Comparison of ENCODE assay signal across 2 cellular contexts in the genomic region with DNA sequence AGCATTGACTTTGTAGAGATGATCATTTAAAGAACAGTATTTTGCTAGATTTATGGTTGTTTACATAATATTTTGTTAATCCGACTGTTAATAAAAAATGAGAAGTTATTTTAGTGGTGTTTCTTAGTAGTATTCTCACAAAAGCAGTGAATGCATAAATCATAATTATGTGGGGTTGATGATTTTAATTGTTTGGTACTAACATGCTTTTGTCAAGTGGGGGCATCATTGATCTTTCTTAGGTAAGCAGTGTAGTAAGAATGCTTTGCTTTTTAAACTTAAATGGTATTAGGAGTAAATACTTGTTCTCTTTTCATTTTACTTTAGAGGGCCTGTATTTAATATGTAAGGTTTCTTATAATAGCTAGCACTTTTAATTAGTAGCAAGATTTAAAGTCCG.
TF ChIP-seq lines count a peak whose summit lies in the region.

No MANE protein-coding gene starts in this region.

TF ChIP-seq in SK-N-SH, 30 proteins besides CTCF, POLR2A, EP300 and RAD21 (continued from another document):
- TF ChIP-seq MEF2A (IDR thresholded peaks at IDR 0.05; ENCODE audit: borderline replicate concordance, low read depth): no peak
- TF ChIP-seq FOXJ3 (CRISPR knock-in tag; IDR thresholded peaks at IDR 0.05): no peak

TF ChIP-seq in SK-N-SH treated with all-trans-retinoic acid at 6 μM for 48 hours, 23 proteins besides CTCF, POLR2A, EP300 and RAD21 (continued from another document):
- TF ChIP-seq, protein P1, sequence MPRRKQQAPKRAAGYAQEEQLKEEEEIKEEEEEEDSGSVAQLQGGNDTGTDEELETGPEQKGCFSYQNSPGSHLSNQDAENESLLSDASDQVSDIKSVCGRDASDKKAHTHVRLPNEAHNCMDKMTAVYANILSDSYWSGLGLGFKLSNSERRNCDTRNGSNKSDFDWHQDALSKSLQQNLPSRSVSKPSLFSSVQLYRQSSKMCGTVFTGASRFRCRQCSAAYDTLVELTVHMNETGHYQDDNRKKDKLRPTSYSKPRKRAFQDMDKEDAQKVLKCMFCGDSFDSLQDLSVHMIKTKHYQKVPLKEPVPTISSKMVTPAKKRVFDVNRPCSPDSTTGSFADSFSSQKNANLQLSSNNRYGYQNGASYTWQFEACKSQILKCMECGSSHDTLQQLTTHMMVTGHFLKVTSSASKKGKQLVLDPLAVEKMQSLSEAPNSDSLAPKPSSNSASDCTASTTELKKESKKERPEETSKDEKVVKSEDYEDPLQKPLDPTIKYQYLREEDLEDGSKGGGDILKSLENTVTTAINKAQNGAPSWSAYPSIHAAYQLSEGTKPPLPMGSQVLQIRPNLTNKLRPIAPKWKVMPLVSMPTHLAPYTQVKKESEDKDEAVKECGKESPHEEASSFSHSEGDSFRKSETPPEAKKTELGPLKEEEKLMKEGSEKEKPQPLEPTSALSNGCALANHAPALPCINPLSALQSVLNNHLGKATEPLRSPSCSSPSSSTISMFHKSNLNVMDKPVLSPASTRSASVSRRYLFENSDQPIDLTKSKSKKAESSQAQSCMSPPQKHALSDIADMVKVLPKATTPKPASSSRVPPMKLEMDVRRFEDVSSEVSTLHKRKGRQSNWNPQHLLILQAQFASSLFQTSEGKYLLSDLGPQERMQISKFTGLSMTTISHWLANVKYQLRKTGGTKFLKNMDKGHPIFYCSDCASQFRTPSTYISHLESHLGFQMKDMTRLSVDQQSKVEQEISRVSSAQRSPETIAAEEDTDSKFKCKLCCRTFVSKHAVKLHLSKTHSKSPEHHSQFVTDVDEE (CRISPR knock-in tag; IDR thresholded peaks at IDR 0.05): no peak
- TF ChIP-seq PPARA (CRISPR knock-in tag; IDR thresholded peaks at IDR 0.05; ENCODE audit: borderline replicate concordance) (no peak), ISL1 (CRISPR knock-in tag; IDR thresholded peaks at IDR 0.05) (no peak), CSDC2 (CRISPR knock-in tag; IDR thresholded peaks at IDR 0.05) (no peak), ZNF8 (CRISPR knock-in tag; IDR thresholded peaks at IDR 0.05) (no peak), TOX (CRISPR knock-in tag; IDR thresholded peaks at IDR 0.05; ENCODE audit: borderline replicate concordance) (no peak), TCF4 (CRISPR knock-in tag; IDR thresholded peaks at IDR 0.05; ENCODE audit: borderline replicate concordance) (no peak), RARB (CRISPR knock-in tag; IDR thresholded peaks at IDR 0.05) (no peak), ZNF565 (CRISPR knock-in tag; conservative IDR thresholded peaks at IDR 0.05; ENCODE audit: low read depth) (no peak), ARNTL (CRISPR knock-in tag; IDR thresholded peaks at IDR 0.05; ENCODE audit: borderline replicate concordance, low read depth) (no peak)
- TF ChIP-seq, protein P2, sequence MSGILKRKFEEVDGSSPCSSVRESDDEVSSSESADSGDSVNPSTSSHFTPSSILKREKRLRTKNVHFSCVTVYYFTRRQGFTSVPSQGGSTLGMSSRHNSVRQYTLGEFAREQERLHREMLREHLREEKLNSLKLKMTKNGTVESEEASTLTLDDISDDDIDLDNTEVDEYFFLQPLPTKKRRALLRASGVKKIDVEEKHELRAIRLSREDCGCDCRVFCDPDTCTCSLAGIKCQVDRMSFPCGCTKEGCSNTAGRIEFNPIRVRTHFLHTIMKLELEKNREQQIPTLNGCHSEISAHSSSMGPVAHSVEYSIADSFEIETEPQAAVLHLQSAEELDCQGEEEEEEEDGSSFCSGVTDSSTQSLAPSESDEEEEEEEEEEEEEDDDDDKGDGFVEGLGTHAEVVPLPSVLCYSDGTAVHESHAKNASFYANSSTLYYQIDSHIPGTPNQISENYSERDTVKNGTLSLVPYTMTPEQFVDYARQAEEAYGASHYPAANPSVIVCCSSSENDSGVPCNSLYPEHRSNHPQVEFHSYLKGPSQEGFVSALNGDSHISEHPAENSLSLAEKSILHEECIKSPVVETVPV (CRISPR knock-in tag; IDR thresholded peaks at IDR 0.05): no peak
TF ChIP-seq in SK-N-SH treated with all-trans-retinoic acid at 6 μM for 48 hours: peak in this region for 0.
